ENCODE assay signal across 24 cellular contexts in genomic region chr22:23090079-23090835, GRCh38. TPM values are rescaled to one million over a fixed set of nuclear protein-coding genes. Genes with fewer than 3 reads are reported as not detected.
"Had no signal": no experiment of that assay in that cellular context is flagged by ENCODE, and none has a peak within 500 bp of the region (broad histone marks: within the 10 kb centered on the region; RNA-seq: fewer than 3 reads in every experiment).

No MANE protein-coding gene starts in this region.

- H3K9me3 Mint-ChIP-seq: activated CD4-positive, alpha-beta memory T cell treated with anti-CD3 and anti-CD28 coated beads, Interleukin-2, amount 10 ng/mL, durations not matched to agents 7 days and 5 days; activated CD4-positive, alpha-beta T cell treated with anti-CD3 and anti-CD28 coated beads, Interleukin-2, amount 10 ng/mL, durations not matched to agents 7 days and 5 days; activated naive CD4-positive, alpha-beta T cell treated with anti-CD3 and anti-CD28 coated beads, Interleukin-2, amount 10 ng/mL, durations not matched to agents 7 days and 5 days; activated naive CD8-positive, alpha-beta T cell treated with anti-CD3 and anti-CD28 coated beads for 36 hours; activated T-cell treated with anti-CD3 and anti-CD28 coated beads, Interleukin-2, amount 50 U/mL, for 72 hours; activated T-helper 2 cell treated with anti-CD3 and anti-CD28 coated beads, Interferon-gamma antibody, Interleukin-2, Interleukin-4, amounts not matched to agents 10 μg/mL and 5 μg/mL and 100 μg/mL, durations not matched to agents 14 hours and 24 hours and 36 hours had no signal

- DNase-seq: activated CD4-positive, alpha-beta memory T cell treated with anti-CD3 and anti-CD28 coated beads, Interleukin-2, amount 10 ng/mL, durations not matched to agents 7 days and 5 days; activated CD4-positive, alpha-beta T cell treated with anti-CD3 and anti-CD28 coated beads, Interleukin-2, amount 10 ng/mL, durations not matched to agents 7 days and 5 days; activated CD4-positive, CD25-positive, alpha-beta regulatory T cell; activated gamma-delta T cell treated with Interleukin-2 at 50 U/mL for 16 hours; activated naive CD4-positive, alpha-beta T cell treated with anti-CD3 and anti-CD28 coated beads, Interleukin-2, amount 10 ng/mL, durations not matched to agents 7 days and 5 days; activated naive CD8-positive, alpha-beta T cell treated with anti-CD3 and anti-CD28 coated beads for 36 hours; activated T-cell treated with anti-CD3 and anti-CD28 coated beads, Interleukin-2, amount 50 U/mL, for 72 hours; brain microvascular endothelial cell; MG63; MV-4-11; NCI-H1105 treated with DMSO at 0.1 percent for 48 hours; NCI-H1436 treated with DMSO at 0.1 percent for 48 hours; NCI-H187; NCI-H2081 treated with DMSO at 0.1 percent for 48 hours; NCI-H226; NCI-H526; NCI-H82; PC-3; SIG-M5; T-helper 17 cell; T-helper 9 cell had no signal

- H3K27ac Mint-ChIP-seq: activated CD4-positive, alpha-beta memory T cell treated with anti-CD3 and anti-CD28 coated beads, Interleukin-2, amount 10 ng/mL, durations not matched to agents 7 days and 5 days; activated CD4-positive, alpha-beta T cell treated with anti-CD3 and anti-CD28 coated beads, Interleukin-2, amount 10 ng/mL, durations not matched to agents 7 days and 5 days; activated naive CD4-positive, alpha-beta T cell treated with anti-CD3 and anti-CD28 coated beads, Interleukin-2, amount 10 ng/mL, durations not matched to agents 7 days and 5 days; activated naive CD8-positive, alpha-beta T cell treated with anti-CD3 and anti-CD28 coated beads for 36 hours; activated T-cell treated with anti-CD3 and anti-CD28 coated beads, Interleukin-2, amount 50 U/mL, for 72 hours; activated T-helper 2 cell treated with anti-CD3 and anti-CD28 coated beads, Interferon-gamma antibody, Interleukin-2, Interleukin-4, amounts not matched to agents 10 μg/mL and 5 μg/mL and 100 μg/mL, durations not matched to agents 14 hours and 24 hours and 36 hours; T-helper 17 cell had no signal

- H3K36me3 ChIP-seq: brain microvascular endothelial cell, cardiac muscle cell, MG63 had no signal

- H3K9me3 ChIP-seq: MG63 had no signal

- H3K4me3 ChIP-seq: cardiac muscle cell, MG63 had no signal

- H3K36me3 Mint-ChIP-seq: activated naive CD4-positive, alpha-beta T cell treated with anti-CD3 and anti-CD28 coated beads, Interleukin-2, amount 10 ng/mL, durations not matched to agents 7 days and 5 days; activated naive CD8-positive, alpha-beta T cell treated with anti-CD3 and anti-CD28 coated beads for 36 hours had no signal

- H3K27me3 ChIP-seq: cardiac muscle cell, MG63 had no signal

- H3K27ac ChIP-seq: cardiac muscle cell had no signal

- H3K27me3 Mint-ChIP-seq: activated CD4-positive, alpha-beta memory T cell treated with anti-CD3 and anti-CD28 coated beads, Interleukin-2, amount 10 ng/mL, durations not matched to agents 7 days and 5 days; activated CD4-positive, alpha-beta T cell treated with anti-CD3 and anti-CD28 coated beads, Interleukin-2, amount 10 ng/mL, durations not matched to agents 7 days and 5 days; activated naive CD8-positive, alpha-beta T cell treated with anti-CD3 and anti-CD28 coated beads for 36 hours; T-helper 17 cell had no signal

- H3K4me1 Mint-ChIP-seq: activated naive CD8-positive, alpha-beta T cell treated with anti-CD3 and anti-CD28 coated beads for 36 hours had no signal

- ATAC-seq: activated T-cell treated with anti-CD3 and anti-CD28 coated beads, Interleukin-2, amount 50 U/mL, for 72 hours; PC-3; T-helper 17 cell had no signal

- H3K4me3 Mint-ChIP-seq: activated CD4-positive, alpha-beta memory T cell treated with anti-CD3 and anti-CD28 coated beads, Interleukin-2, amount 10 ng/mL, durations not matched to agents 7 days and 5 days; activated CD4-positive, alpha-beta T cell treated with anti-CD3 and anti-CD28 coated beads, Interleukin-2, amount 10 ng/mL, durations not matched to agents 7 days and 5 days; activated naive CD4-positive, alpha-beta T cell treated with anti-CD3 and anti-CD28 coated beads, Interleukin-2, amount 10 ng/mL, durations not matched to agents 7 days and 5 days; activated naive CD8-positive, alpha-beta T cell treated with anti-CD3 and anti-CD28 coated beads for 36 hours; activated T-cell treated with anti-CD3 and anti-CD28 coated beads, Interleukin-2, amount 50 U/mL, for 72 hours; T-helper 17 cell had no signal

RNA-seq across cellular contexts. Expression of gene RSPH14, which starts 51.5 kb away (rescaled TPM):
- total RNA-seq: activated CD4-positive, alpha-beta memory T cell treated with anti-CD3 and anti-CD28 coated beads, Interleukin-2, amount 10 ng/mL, durations not matched to agents 7 days and 5 days; activated CD8-positive, alpha-beta memory T cell treated with anti-CD3 and anti-CD28 coated beads for 36 hours; activated T-helper 2 cell treated with anti-CD3 and anti-CD28 coated beads, Interferon-gamma antibody, Interleukin-2, Interleukin-4, amounts not matched to agents 10 μg/mL and 5 μg/mL and 100 μg/mL, durations not matched to agents 14 hours and 24 hours and 36 hours had no signal

RNA-seq across cellular contexts. Expression of gene RAB36, which starts 55.0 kb away (rescaled TPM):
- total RNA-seq: activated T-helper 2 cell treated with anti-CD3 and anti-CD28 coated beads, Interferon-gamma antibody, Interleukin-2, Interleukin-4, amounts not matched to agents 10 μg/mL and 5 μg/mL and 100 μg/mL, durations not matched to agents 14 hours and 24 hours and 36 hours had no signal
